Comparison of ENCODE assay signal across 28 cellular contexts in the genomic region with DNA sequence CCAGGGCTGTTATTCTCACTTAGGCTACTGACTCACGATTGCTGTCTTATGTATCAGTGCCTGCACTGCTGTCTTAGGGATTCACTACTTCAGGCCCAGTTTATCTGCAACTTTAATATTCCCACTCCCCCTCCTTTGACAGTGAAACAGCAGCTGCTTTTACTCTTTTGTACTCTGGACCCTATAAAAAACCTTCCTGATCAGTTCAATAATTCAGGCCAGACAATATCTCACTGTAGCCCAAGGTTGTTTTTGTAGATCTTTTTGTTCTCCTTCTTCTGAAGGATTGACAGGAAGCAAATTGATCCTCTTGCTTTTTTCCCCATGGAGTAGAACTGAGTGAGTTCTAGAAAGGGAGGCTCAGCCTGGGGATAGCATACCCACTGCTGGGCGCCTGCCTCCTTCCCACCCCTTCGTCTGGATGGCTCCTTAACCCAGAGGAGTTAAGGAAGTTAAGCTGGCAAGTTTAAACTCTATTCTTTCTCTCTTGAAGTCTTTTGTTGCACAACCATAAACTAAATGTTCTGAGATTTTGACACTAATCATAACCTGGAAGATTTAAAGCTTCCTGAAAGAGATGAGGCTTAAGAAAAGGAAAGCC. TPM values are rescaled to one million over a fixed set of nuclear protein-coding genes. Genes with fewer than 3 reads are reported as not detected.
"Had no signal": no experiment of that assay in that cellular context is flagged by ENCODE, and none has a peak within 500 bp of the region (broad histone marks: within the 10 kb centered on the region; RNA-seq: fewer than 3 reads in every experiment).

No MANE protein-coding gene starts in this region.

- DNase-seq: activated B cell treated with CpG ODN at 0.5 μM for 24 hours; activated CD4-positive, alpha-beta memory T cell treated with anti-CD3 and anti-CD28 coated beads for 36 hours; activated CD4-positive, alpha-beta T cell treated with anti-CD3 and anti-CD28 coated beads for 1 hour; activated CD4-positive, alpha-beta T cell treated with anti-CD3 and anti-CD28 coated beads, Interleukin-2, amount 10 ng/mL, durations not matched to agents 7 days and 5 days; activated CD8-positive, alpha-beta memory T cell treated with anti-CD3 and anti-CD28 coated beads for 24 hours; activated effector memory CD4-positive, alpha-beta T cell treated with anti-CD3 and anti-CD28 coated beads, Interleukin-2, amount 50 U/mL, for 16 hours; activated naive CD4-positive, alpha-beta T cell treated with Interleukin-2 at 50 U/mL for 16 hours; activated T-cell treated with anti-CD3 and anti-CD28 coated beads, Interleukin-2, amount 50 U/mL, for 4 hours; brain microvascular endothelial cell; KG1; MV-4-11; NCI-H1092 treated with DMSO at 0.1 percent for 48 hours; NCI-H1417 treated with DMSO at 0.1 percent for 48 hours; NCI-H1694; NCI-H2029; NCI-H2107; NCI-H2171 treated with DMSO at 0.1 percent for 48 hours; NCI-H226; NCI-H526; NCI-H774; OCI-M1; Right ventricle myocardium superior; SJCRH30; SK-N-SH had no signal

- H3K4me2 ChIP-seq: SK-N-SH had no signal

- H3K9me3 ChIP-seq: SJCRH30, SK-N-SH had no signal

- H3K27ac ChIP-seq: brain microvascular endothelial cell, cardiac muscle cell, RWPE1, SJCRH30 had no signal

- H3K4me3 ChIP-seq: cardiac muscle cell, SJCRH30 had no signal

- ATAC-seq: activated T-cell treated with anti-CD3 and anti-CD28 coated beads, Interleukin-2, amount 50 U/mL, for 4 hours; Panc1 had no signal

- H3K9ac ChIP-seq: SK-N-SH had no signal

- H3K9me2 ChIP-seq: SK-N-SH had no signal

- H3K27me3 ChIP-seq: brain microvascular endothelial cell, cardiac muscle cell, SJCRH30 had no signal

- H3K4me1 ChIP-seq: SJCRH30 had no signal

- H3K36me3 ChIP-seq: brain microvascular endothelial cell, cardiac muscle cell, SJCRH30 had no signal

RNA-seq across cellular contexts. Expression of gene EYS, which starts 22.0 kb away (rescaled TPM):
- total RNA-seq: activated B cell treated with CpG ODN at 0.5 μM for 24 hours; activated CD4-positive, alpha-beta memory T cell treated with anti-CD3 and anti-CD28 coated beads for 36 hours; activated CD4-positive, alpha-beta T cell treated with anti-CD3 and anti-CD28 coated beads, Interleukin-2, amount 10 ng/mL, durations not matched to agents 7 days and 5 days; activated T-cell treated with anti-CD3 and anti-CD28 coated beads, Interleukin-2, amount 50 U/mL, for 4 hours; NCI-H460; Right ventricle myocardium superior; SJCRH30 had no signal
